In the genomic region with DNA sequence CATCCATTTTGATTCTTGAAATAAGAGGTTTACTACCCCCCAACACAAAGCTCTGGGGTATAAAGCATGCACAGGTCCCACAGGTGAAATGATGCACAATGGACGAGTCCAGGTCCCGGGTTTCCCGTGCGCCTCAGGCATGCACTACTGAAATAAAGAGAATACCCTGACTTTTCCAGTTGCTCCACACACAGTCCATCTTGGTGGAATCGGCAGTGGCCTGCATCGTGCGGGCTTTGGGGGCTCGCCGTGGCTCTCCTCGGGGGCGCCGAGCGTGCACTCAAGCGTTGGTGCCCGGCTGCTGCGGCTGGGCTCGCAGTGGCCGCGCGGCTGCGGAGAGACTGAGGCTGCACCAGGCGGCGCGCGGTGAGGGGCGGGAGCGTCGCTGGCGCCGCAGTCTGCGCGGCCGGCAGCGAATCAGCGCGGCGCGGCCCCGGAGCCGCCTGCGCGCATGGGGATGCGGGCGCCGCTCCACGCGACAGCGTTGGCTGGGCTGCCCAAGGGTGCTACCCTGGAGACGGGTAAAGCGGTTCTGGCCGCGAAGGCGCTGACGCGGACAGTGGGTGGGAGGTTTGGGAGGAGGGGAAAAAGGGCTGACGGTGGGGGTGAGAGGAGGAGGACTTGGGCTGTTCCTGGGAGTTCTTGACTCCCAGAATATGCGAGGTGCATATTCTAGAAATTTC, we compare ENCODE assay signal across 10 cellular contexts. TPM values are rescaled to one million over a fixed set of nuclear protein-coding genes. Genes with fewer than 3 reads are reported as not detected.
DNase-seq lines count a peak whose midpoint lies in the region; ATAC-seq and TF ChIP-seq lines count a peak whose summit lies in the region.
"Had no signal": no experiment of that assay in that cellular context is flagged by ENCODE, and none has a peak within 500 bp of the region (broad histone marks: within the 10 kb centered on the region; RNA-seq: fewer than 3 reads in every experiment).

No MANE protein-coding gene starts in this region.

- peaks cover 5% of the 10 kb centered on the region for H3K9me3 Mint-ChIP-seq in activated T-cell treated with anti-CD3 and anti-CD28 coated beads, Interleukin-2, amount 50 U/mL, for 24 hours
- no peaks in the 10 kb centered on the region for H3K9me3 Mint-ChIP-seq in activated CD8-positive, alpha-beta T cell treated with anti-CD3 and anti-CD28 coated beads for 36 hours

- peak; percentile 66 for ATAC-seq in activated CD8-positive, alpha-beta T cell treated with anti-CD3 and anti-CD28 coated beads for 36 hours
- no peak for ATAC-seq in HG02763 (IDR thresholded peaks at IDR 0.05; ENCODE audit: unreplicated experiment)
- no peak for ATAC-seq in HG02678 (IDR thresholded peaks at IDR 0.05; ENCODE audit: unreplicated experiment)

- H3K27me3 Mint-ChIP-seq in activated T-cell treated with anti-CD3 and anti-CD28 coated beads, Interleukin-2, amount 50 U/mL, for 24 hours, result peaks cover 61% of the 10 kb centered on the region
- peaks cover 47% of the 10 kb centered on the region for H3K27me3 Mint-ChIP-seq in activated CD8-positive, alpha-beta T cell treated with anti-CD3 and anti-CD28 coated beads for 36 hours

- intact Hi-C loops in activated CD8-positive, alpha-beta T cell treated with anti-CD3 and anti-CD28 coated beads for 36 hours (cut with micrococcal nuclease), result no loop called here

- DNase-seq in activated T-cell treated with anti-CD3 and anti-CD28 coated beads, Interleukin-2, amount 50 U/mL, for 24 hours, result no peak
- no peak for DNase-seq in activated T-cell treated with anti-CD3 and anti-CD28 coated beads for 4 hours
- peak; percentile 7 for DNase-seq in activated CD8-positive, alpha-beta T cell treated with anti-CD3 and anti-CD28 coated beads for 36 hours
- DNase-seq in stimulated activated CD4-positive, alpha-beta T cell treated with anti-CD3 and anti-CD28 coated beads, Interleukin-4, amount 100 ng/mL, for 1 hour, result no peak
- DNase-seq: DND-41, naive B cell had no signal

- no peak overlapping the region for H3K27ac ChIP-seq in iPS-18a (ENCODE audit: low read length)
- no peak overlapping the region for H3K27ac ChIP-seq in subcutaneous abdominal adipose tissue (ENCODE audit: low read depth, low read length)

- no peaks in the 10 kb centered on the region for H3K36me3 ChIP-seq in iPS-18a (ENCODE audit: control insufficient read depth, low read depth, low read length)
- H3K36me3 ChIP-seq in subcutaneous abdominal adipose tissue (ENCODE audit: control insufficient read depth in 5 of 5, insufficient read depth in 5 of 5, low read length in 5 of 5), result no peaks in the 10 kb centered on the region

- H3K27me3 ChIP-seq in iPS-18a (ENCODE audit: control insufficient read depth, insufficient read depth, low read length), result peaks cover 28% of the 10 kb centered on the region
- H3K27me3 ChIP-seq in subcutaneous abdominal adipose tissue (ENCODE audit: control insufficient read depth in 5 of 5, insufficient read depth in 4 of 5, low read length in 5 of 5), result peaks cover 0 to 3% (median 2%) of the 10 kb centered on the region in 5 donors

- POLR2A ChIA-PET in activated CD8-positive, alpha-beta T cell treated with anti-CD3 and anti-CD28 coated beads for 36 hours (lab: Charles Lee), result no interaction called here

- no peaks in the 10 kb centered on the region for H3K36me3 Mint-ChIP-seq in activated T-cell treated with anti-CD3 and anti-CD28 coated beads, Interleukin-2, amount 50 U/mL, for 24 hours (ENCODE audit: low read depth)
- H3K36me3 Mint-ChIP-seq in activated CD8-positive, alpha-beta T cell treated with anti-CD3 and anti-CD28 coated beads for 36 hours (ENCODE audit: low read depth), result no peaks in the 10 kb centered on the region

- H3K4me3 ChIP-seq in iPS-18a (ENCODE audit: low read length) (peak overlapping the region; percentile 67), subcutaneous abdominal adipose tissue (ENCODE audit: low read depth in 1 of 5, low read length in 5 of 5) (peak overlapping the region; percentile 27 to 57 (median 37))

- CTCF ChIA-PET in activated CD8-positive, alpha-beta T cell treated with anti-CD3 and anti-CD28 coated beads for 36 hours (lab: Charles Lee), result no interaction called here

- no peaks in the 10 kb centered on the region for H3K9me3 ChIP-seq in iPS-18a (ENCODE audit: control insufficient read depth, low read depth, low read length)
- H3K9me3 ChIP-seq in subcutaneous abdominal adipose tissue (ENCODE audit: control insufficient read depth in 5 of 5, low read length in 5 of 5), result no peaks in the 10 kb centered on the region

- H3K4me1 Mint-ChIP-seq in activated T-cell treated with anti-CD3 and anti-CD28 coated beads, Interleukin-2, amount 50 U/mL, for 24 hours (ENCODE audit: low read depth), result peaks cover 5% of the 10 kb centered on the region
- H3K4me1 Mint-ChIP-seq in activated CD8-positive, alpha-beta T cell treated with anti-CD3 and anti-CD28 coated beads for 36 hours (ENCODE audit: low read depth), result peaks cover 2% of the 10 kb centered on the region

- H3K4me1 ChIP-seq in iPS-18a (ENCODE audit: control insufficient read depth, low read depth, low read length) (no peaks in the 10 kb centered on the region), subcutaneous abdominal adipose tissue (ENCODE audit: control insufficient read depth in 5 of 5, insufficient read depth in 5 of 5, low read length in 5 of 5) (peaks cover 0 to 11% (median 8%) of the 10 kb centered on the region in 5 donors)

- no peak for TF ChIP-seq CTCF in activated CD8-positive, alpha-beta T cell treated with anti-CD3 and anti-CD28 coated beads for 36 hours (IDR thresholded peaks at IDR 0.05)

- no peak overlapping the region for H3K27ac Mint-ChIP-seq in activated T-cell treated with anti-CD3 and anti-CD28 coated beads, Interleukin-2, amount 50 U/mL, for 24 hours
- no peak overlapping the region for H3K27ac Mint-ChIP-seq in activated CD8-positive, alpha-beta T cell treated with anti-CD3 and anti-CD28 coated beads for 36 hours
- H3K27ac Mint-ChIP-seq: naive B cell had no signal

- peak overlapping the region; percentile 30 for H3K4me3 Mint-ChIP-seq in activated T-cell treated with anti-CD3 and anti-CD28 coated beads, Interleukin-2, amount 50 U/mL, for 24 hours
- no peak overlapping the region for H3K4me3 Mint-ChIP-seq in activated CD8-positive, alpha-beta T cell treated with anti-CD3 and anti-CD28 coated beads for 36 hours

- H3K9ac ChIP-seq in iPS-18a (ENCODE audit: low read length), result peak overlapping the region; percentile 61
- no peak overlapping the region for H3K9ac ChIP-seq in subcutaneous abdominal adipose tissue (ENCODE audit: low read length in 5 of 5)

RNA-seq across cellular contexts. Expression of gene CCDC175, which starts 53.8 kb away (rescaled TPM):
- total RNA-seq in activated CD8-positive, alpha-beta T cell treated with anti-CD3 and anti-CD28 coated beads for 36 hours, result not detected
